In genomic region chr18:44914028-44914427, GRCh38 we compare ENCODE assay signal across 27 cellular contexts.
"Had no signal": no experiment of that assay in that cellular context is flagged by ENCODE, and none has a peak within 500 bp of the region (broad histone marks: within the 10 kb centered on the region; RNA-seq: fewer than 3 reads in every experiment).

No MANE protein-coding gene starts in this region.

- H3K4me3 ChIP-seq: coronary artery, esophagus muscularis mucosa, lung, mucosa of descending colon, pancreas, right lobe of liver, suprapubic skin, transverse colon, vagina had no signal

- H3K36me3 Mint-ChIP-seq: mesothelial cell of epicardium; natural killer cell treated with Interleukin-12 subunit alpha and Interleukin-12 subunit beta and Interleukin-15 and Interleukin-18, amount 100 ng/mL, for 72 hours had no signal

- DNase-seq: dermis blood vessel endothelial cell; effector memory CD8-positive, alpha-beta T cell; foreskin melanocyte; hypothalamus; kidney; mesenchymal stem cell; mucosa of descending colon; naive B cell; pancreas; retina; right lobe of liver; small intestine; stimulated activated CD4-positive, alpha-beta T cell treated with anti-CD3 and anti-CD28 coated beads, Interleukin-15, amount 100 ng/mL, for 24 hours; stimulated activated CD4-positive, alpha-beta T cell treated with anti-CD3 and anti-CD28 coated beads, Interleukin-2, amount 100 ng/mL, for 48 hours; stimulated activated naive CD4-positive, alpha-beta T cell; stimulated activated naive CD8-positive, alpha-beta T cell treated with anti-CD3 and anti-CD28 coated beads, Interleukin-15, amount 100 ng/mL, for 72 hours; transverse colon had no signal

- H3K27me3 ChIP-seq: esophagus muscularis mucosa, neutrophil, pancreas, right lobe of liver, suprapubic skin, transverse colon, vagina had no signal

- H3K27ac ChIP-seq: coronary artery, neutrophil, pancreas, right lobe of liver, suprapubic skin, transverse colon, vagina had no signal

- ATAC-seq: effector memory CD8-positive, alpha-beta T cell; left lobe of liver; mucosa of descending colon; natural killer cell treated with Interleukin-12 subunit alpha and Interleukin-12 subunit beta and Interleukin-15 and Interleukin-18, amount 100 ng/mL, for 72 hours; pancreas; right lobe of liver; stimulated activated naive CD8-positive, alpha-beta T cell treated with anti-CD3 and anti-CD28 coated beads, Interleukin-15, amount 100 ng/mL, for 72 hours had no signal

- H3K9me3 Mint-ChIP-seq: effector memory CD8-positive, alpha-beta T cell; mesothelial cell of epicardium; naive B cell; natural killer cell treated with Interleukin-12 subunit alpha and Interleukin-12 subunit beta and Interleukin-15 and Interleukin-18, amount 100 ng/mL, for 72 hours; neural crest cell had no signal

- H3K36me3 ChIP-seq: esophagus muscularis mucosa, neutrophil, pancreas, right lobe of liver, suprapubic skin, transverse colon, vagina had no signal

- H3K27ac Mint-ChIP-seq: effector memory CD8-positive, alpha-beta T cell; mesothelial cell of epicardium; natural killer cell treated with Interleukin-12 subunit alpha and Interleukin-12 subunit beta and Interleukin-15 and Interleukin-18, amount 100 ng/mL, for 72 hours; stimulated activated naive CD8-positive, alpha-beta T cell treated with anti-CD3 and anti-CD28 coated beads, Interleukin-15, amount 100 ng/mL, for 72 hours had no signal

- H3K27me3 Mint-ChIP-seq: naive B cell; natural killer cell treated with Interleukin-12 subunit alpha and Interleukin-12 subunit beta and Interleukin-15 and Interleukin-18, amount 100 ng/mL, for 72 hours had no signal

- H3K9me3 ChIP-seq: esophagus muscularis mucosa, mucosa of descending colon, neutrophil, pancreas, right lobe of liver, suprapubic skin, transverse colon, vagina had no signal

- H3K4me1 Mint-ChIP-seq: neural crest cell had no signal

- H3K4me3 Mint-ChIP-seq: effector memory CD8-positive, alpha-beta T cell; mesothelial cell of epicardium; natural killer cell treated with Interleukin-12 subunit alpha and Interleukin-12 subunit beta and Interleukin-15 and Interleukin-18, amount 100 ng/mL, for 72 hours; neural crest cell; stimulated activated naive CD8-positive, alpha-beta T cell treated with anti-CD3 and anti-CD28 coated beads, Interleukin-15, amount 100 ng/mL, for 72 hours had no signal
